ENCODE assay signal across 1 cellular context in genomic region chr11:64715756-64716470, GRCh38.
TF ChIP-seq lines count a peak whose summit lies in the region.

No MANE protein-coding gene starts in this region.

TF ChIP-seq in IMR-90, 13 proteins besides CTCF, POLR2A, EP300 and RAD21:
- TF ChIP-seq NFE2L2 (IDR thresholded peaks at IDR 0.05; ENCODE audit: low read depth, low read length) = no peak
- no peak for TF ChIP-seq BHLHE40 (IDR thresholded peaks at IDR 0.05; ENCODE audit: low read depth, low read length)
- TF ChIP-seq MXI1 (IDR thresholded peaks at IDR 0.05; ENCODE audit: borderline replicate concordance, low read depth, low read length) = no peak
- no peak for TF ChIP-seq CHD1 (IDR thresholded peaks at IDR 0.05; ENCODE audit: low read depth, low read length)
- no peak for TF ChIP-seq USF2 (IDR thresholded peaks at IDR 0.05; ENCODE audit: low read depth, low read length)
